Comparison of ENCODE assay signal across 15 cellular contexts in the genomic region with DNA sequence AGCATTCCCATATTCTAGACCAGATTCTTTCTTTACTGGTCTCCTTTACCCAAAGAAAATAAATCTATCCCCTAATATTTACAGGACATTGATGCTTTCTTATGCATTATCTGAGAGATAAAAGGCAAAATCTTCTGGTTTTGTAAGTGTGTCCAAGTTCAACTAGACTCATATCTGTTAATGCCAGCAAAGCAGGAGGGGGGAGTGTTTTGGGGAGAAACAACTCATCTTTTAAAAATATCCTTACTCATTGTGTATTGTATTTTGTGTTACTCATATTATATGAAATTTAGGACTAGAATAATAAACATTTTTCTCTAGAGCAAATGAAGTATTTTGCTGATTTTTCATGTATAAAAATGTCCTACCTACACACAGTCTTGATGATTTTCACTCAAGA.
"Had no signal": no experiment of that assay in that cellular context is flagged by ENCODE, and none has a peak within 500 bp of the region (broad histone marks: within the 10 kb centered on the region; RNA-seq: fewer than 3 reads in every experiment).

No MANE protein-coding gene starts in this region.

- H3K27me3 ChIP-seq: esophagus muscularis mucosa, right atrium auricular region, testis, upper lobe of left lung had no signal

- H3K36me3 ChIP-seq: esophagus muscularis mucosa, left ventricle myocardium inferior, upper lobe of left lung, WERI-Rb-1 had no signal

- H3K4me1 ChIP-seq: testis had no signal

- H3K4me3 ChIP-seq: esophagus muscularis mucosa, left ventricle myocardium inferior, right atrium auricular region, testis, upper lobe of left lung had no signal

- DNase-seq: activated CD4-positive, alpha-beta T cell treated with anti-CD3 and anti-CD28 coated beads, Interleukin-2, amount 50 U/mL, for 48 hours; activated gamma-delta T cell; effector CD8-positive, alpha-beta T cell; head of caudate nucleus; kidney glomerular epithelial cell; left ventricle myocardium inferior; mammary epithelial cell; occipital lobe; stimulated activated CD4-positive, alpha-beta T cell treated with anti-CD3 and anti-CD28 coated beads, Interleukin-15, amount 100 ng/mL, for 24 hours; stimulated activated CD4-positive, alpha-beta T cell treated with anti-CD3 and anti-CD28 coated beads, Interleukin-2, amount 100 ng/mL, for 48 hours; testis; upper lobe of left lung; WERI-Rb-1 had no signal

- H3K27ac ChIP-seq: esophagus muscularis mucosa, left ventricle myocardium inferior, right atrium auricular region, testis, upper lobe of left lung, WERI-Rb-1 had no signal

- H3K9me3 ChIP-seq: esophagus muscularis mucosa, right atrium auricular region, testis, upper lobe of left lung had no signal
